21 cellular contexts compared by ENCODE assay signal in the genomic region with DNA sequence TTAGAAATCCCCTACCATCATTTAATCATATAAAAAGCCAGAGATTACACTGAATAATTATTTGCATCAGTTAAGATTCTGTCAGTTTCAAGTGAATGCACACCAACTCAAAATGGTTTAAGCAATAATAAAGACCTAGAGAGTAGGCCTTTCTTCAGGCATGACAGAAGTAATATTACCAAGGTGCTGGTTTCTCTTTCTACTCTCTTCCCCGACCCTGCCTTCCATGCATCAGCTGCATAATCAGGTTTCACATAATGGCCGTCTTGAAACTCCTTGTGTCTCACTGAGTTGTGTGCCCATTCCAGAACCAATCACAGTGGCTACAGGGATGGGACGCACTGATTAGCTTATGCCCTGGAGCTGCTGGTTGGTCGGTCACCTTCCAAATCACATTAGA.
"Had no signal": no experiment of that assay in that cellular context is flagged by ENCODE, and none has a peak within 500 bp of the region (broad histone marks: within the 10 kb centered on the region; RNA-seq: fewer than 3 reads in every experiment).

No MANE protein-coding gene starts in this region.

- H3K4me1 ChIP-seq: esophagus muscularis mucosa, gastroesophageal sphincter, heart left ventricle, psoas muscle, sigmoid colon, thyroid gland, vagina had no signal

- ATAC-seq: foreskin keratinocyte, gastroesophageal sphincter, heart left ventricle, left lobe of liver, natural killer cell, psoas muscle, right cardiac atrium had no signal

- H3K4me2 ChIP-seq: hepatocyte had no signal

- DNase-seq: dermis blood vessel endothelial cell; effector memory CD4-positive, alpha-beta T cell; heart left ventricle; kidney; natural killer cell; occipital lobe; ovary; posterior cingulate gyrus; psoas muscle; right cardiac atrium; sigmoid colon; stimulated activated CD4-positive, alpha-beta T cell treated with anti-CD3 and anti-CD28 coated beads, Interleukin-2, amount 100 ng/mL, for 24 hours; stimulated activated CD4-positive, alpha-beta T cell treated with anti-CD3 and anti-CD28 coated beads, Interleukin-4, amount 100 ng/mL, for 4 hours; thyroid gland had no signal

- H3K27ac ChIP-seq: esophagus muscularis mucosa, foreskin keratinocyte, gastroesophageal sphincter, heart left ventricle, hepatocyte, ovary, psoas muscle, sigmoid colon, thyroid gland, vagina had no signal

- H3K79me2 ChIP-seq: hepatocyte had no signal

- H3K9me3 ChIP-seq: esophagus muscularis mucosa, gastroesophageal sphincter, heart left ventricle, ovary, psoas muscle, sigmoid colon, thyroid gland, vagina had no signal

- H3K27me3 ChIP-seq: gastroesophageal sphincter, hepatocyte, ovary, sigmoid colon, thyroid gland, vagina had no signal

- H2AFZ ChIP-seq: hepatocyte had no signal

- H3K36me3 ChIP-seq: esophagus muscularis mucosa, gastroesophageal sphincter, heart left ventricle, ovary, sigmoid colon, thyroid gland, vagina had no signal

- H3K4me3 ChIP-seq: esophagus muscularis mucosa, gastroesophageal sphincter, heart left ventricle, hepatocyte, lung, ovary, psoas muscle, sigmoid colon, thyroid gland, vagina had no signal
